12 cellular contexts compared by ENCODE assay signal in genomic region chr1:214329456-214330220, GRCh38. TPM values are rescaled to one million over a fixed set of nuclear protein-coding genes. Genes with fewer than 3 reads are reported as not detected.
A peak's percentile ranks its signal among the peaks of the same experiment; 100 is the strongest.
DNase-seq lines count a peak whose midpoint lies in the region; ATAC-seq, FAIRE-seq and TF ChIP-seq lines count a peak whose summit lies in the region.
"Had no signal": no experiment of that assay in that cellular context is flagged by ENCODE, and none has a peak within 500 bp of the region (broad histone marks: within the 10 kb centered on the region; RNA-seq: fewer than 3 reads in every experiment).

No MANE protein-coding gene starts in this region.

- no peak for TF ChIP-seq RAD21 in K562 (CRISPR knock-in tag; conservative IDR thresholded peaks at IDR 0.05 in 1 of 2, IDR thresholded peaks at IDR 0.05 in 1 of 2)

- H3K4me1 ChIP-seq in GM23338 (ENCODE audit: insufficient read depth): peaks cover 3% of the 10 kb centered on the region; the same call in 1 of the 2 replicates
- H3K4me1 ChIP-seq in K562 (replicated peaks in 1 of 2; ENCODE audit: control insufficient read depth in 2 of 2, insufficient read depth in 2 of 2, low read length in 2 of 2): no peaks in the 10 kb centered on the region; a peak in 3 of 5 replicates
- H3K4me1 ChIP-seq in prostate gland (replicated peaks): peaks cover 11% of the 10 kb centered on the region

- H3K27ac ChIP-seq in GM23338 (ENCODE audit: low read depth) (no peak overlapping the region), K562 (ENCODE audit: extremely low read depth, low read depth, low read length) (no peak overlapping the region), prostate gland (peak overlapping the region; percentile 33 to 52)

- H3K4me3 Mint-ChIP-seq in GM23338: no peak overlapping the region
- H3K4me3 Mint-ChIP-seq: B cell; CD4-positive, alpha-beta T cell; H9 had no signal

- no TSS peak for BruUV-seq in K562 (replicated peaks; lab: Mats Ljungman, UMichigan)

- H3K9me2 ChIP-seq in GM23338 (ENCODE audit: insufficient read depth): no peaks in the 10 kb centered on the region
- H3K9me2 ChIP-seq: SK-N-SH had no signal

- no peak overlapping the region for H3K4me2 ChIP-seq in GM23338
- no peak overlapping the region for H3K4me2 ChIP-seq in K562 (ENCODE audit: insufficient read depth, low read length)
- H3K4me2 ChIP-seq: SK-N-SH had no signal

- FAIRE-seq in K562 (lab: Jason Lieb, UNC): no peak
- no peak for FAIRE-seq in GM12892 (lab: Jason Lieb, UNC)

- no peak overlapping the region for H3K27ac Mint-ChIP-seq in GM23338

- H3K27me3 ChIP-seq in GM23338 (ENCODE audit: insufficient read depth): no peaks in the 10 kb centered on the region
- no peaks in the 10 kb centered on the region for H3K27me3 ChIP-seq in K562 (ENCODE audit: control insufficient read depth in 2 of 2, insufficient read depth in 2 of 2, low read length in 2 of 2)
- no peaks in the 10 kb centered on the region for H3K27me3 ChIP-seq in prostate gland (replicated peaks; ENCODE audit: insufficient read depth)

- no peaks in the 10 kb centered on the region for H3K9me1 ChIP-seq in K562 (ENCODE audit: control insufficient read depth, insufficient read depth, low read length)

- H3K4me3 ChIP-seq in GM23338 (no peak overlapping the region), K562 (no peak overlapping the region), prostate gland (no peak overlapping the region)
- H3K4me3 ChIP-seq: GM12878 had no signal

- no peak overlapping the region for H2AFZ ChIP-seq in GM23338
- H2AFZ ChIP-seq in K562 (ENCODE audit: low read depth, low read length): no peak overlapping the region

- DNase-seq in GM23338 (ENCODE audit: low spot score) (peak; percentile 33), K562 (ENCODE audit: extremely low read depth in 1 of 4, low spot score in 3 of 4) (no peak), islet precursor cell (peak; percentile 47), prostate gland (ENCODE audit: low spot score) (no peak), D341Med (ENCODE audit: low spot score) (no peak), GM12892 (ENCODE audit: insufficient read length) (no peak)
- no peak for DNase-seq in stimulated activated naive CD4-positive, alpha-beta T cell treated with Interleukin-2 at 50 U/mL for 16 hours (lab: John Stamatoyannopoulos, UW)

- peaks cover 15% of the 10 kb centered on the region; the same call in 2 of the 3 replicates for H3K4me1 Mint-ChIP-seq in GM23338

- intact Hi-C loops in K562 (cut with micrococcal nuclease) (loop anchor here (1.0 to 5.0 kb wide), 3 partner anchors 59 to 118 kb away; no protein-coding TSS in a partner anchor), prostate gland (cut with DNase I) (loop anchor here (2.0 to 10.0 kb wide), 3 partner anchors 69 to 1195 kb away; no protein-coding TSS in a partner anchor)

- peaks cover 19% of the 10 kb centered on the region for H3K27me3 Mint-ChIP-seq in GM23338 (ENCODE audit: insufficient read depth, low read depth, poor library complexity)
- H3K27me3 Mint-ChIP-seq: B cell; CD4-positive, alpha-beta T cell had no signal

- H3K36me3 Mint-ChIP-seq in GM23338 (ENCODE audit: low read depth): no peaks in the 10 kb centered on the region

- TF ChIP-seq CTCF in GM23338 (conservative IDR thresholded peaks at IDR 0.05; ENCODE audit: low read depth in 2 of 2) (no peak), K562 (IDR thresholded peaks at IDR 0.05 in 2 of 3, conservative IDR thresholded peaks at IDR 0.05 in 1 of 3; ENCODE audit: insufficient read depth in 2 of 3, low read depth in 1 of 3, low read length in 3 of 3) (no peak), prostate gland (IDR thresholded peaks at IDR 0.05) (no peak)

- POLR2A ChIA-PET in K562 (lab: Yijun Ruan, JAX): interaction anchor here (0.5 to 1.6 kb wide), 3 partner anchors 25 to 625 kb away, joined by 3 to 5 read pairs (median 3); no protein-coding TSS in a partner anchor

- H3F3A ChIP-seq in GM23338 (replicated peaks; ENCODE audit: low read depth): no peaks in the 10 kb centered on the region; the same call in 1 of the 2 replicates

- H3K9me3 ChIP-seq in K562 (replicated peaks; ENCODE audit: control insufficient read depth, insufficient read depth, low read depth, low read length) (no peaks in the 10 kb centered on the region), prostate gland (no peaks in the 10 kb centered on the region)
- H3K9me3 ChIP-seq: SK-N-SH had no signal

- H3K36me3 ChIP-seq in GM23338 (ENCODE audit: insufficient read depth) (no peaks in the 10 kb centered on the region), K562 (ENCODE audit: control insufficient read depth, insufficient read depth, low read length) (peaks cover 52% of the 10 kb centered on the region; the same call in 1 of the 3 replicates), prostate gland (no peaks in the 10 kb centered on the region)

- H3K79me2 ChIP-seq in GM23338 (replicated peaks; ENCODE audit: insufficient read depth) (no peaks in the 10 kb centered on the region), K562 (ENCODE audit: control insufficient read depth, insufficient read depth, low read length) (no peaks in the 10 kb centered on the region)

- in situ Hi-C loops in K562 (cut with MboI): loop anchor here (5.0 kb wide), 2 partner anchors 62 to 117 kb away; no protein-coding TSS in a partner anchor

- TF ChIP-seq POLR2A in K562 (conservative IDR thresholded peaks at IDR 0.05) (no peak), prostate gland (IDR thresholded peaks at IDR 0.05) (no peak), GM12892 (IDR thresholded peaks at IDR 0.05; ENCODE audit: low read depth, low read length) (no peak)

- ATAC-seq in GM23338 (no peak), K562 (no peak)

- no peaks in the 10 kb centered on the region for H3K9me3 Mint-ChIP-seq in GM23338
- H3K9me3 Mint-ChIP-seq: CD4-positive, alpha-beta T cell; H9 had no signal

- 80% methylated on average over 20 of the region's 20 CpGs for WGBS in K562 (ENCODE audit: insufficient coverage, low coverage, missing lambda C conversion rate)
- WGBS in prostate gland: 51% methylated on average over 20 of the region's 20 CpGs

- no peak for TF ChIP-seq EP300 in K562 (IDR thresholded peaks at IDR 0.05; ENCODE audit: low read length)

- no peaks in the 10 kb centered on the region for H4K20me1 ChIP-seq in GM23338 (replicated peaks; ENCODE audit: insufficient read depth)
- H4K20me1 ChIP-seq in K562 (replicated peaks; ENCODE audit: control insufficient read depth, insufficient read depth, low read length): peaks cover 10% of the 10 kb centered on the region; the same call in 1 of the 2 replicates

- H3K9ac ChIP-seq in K562 (ENCODE audit: insufficient read depth in 1 of 2, low read depth in 2 of 2, low read length in 2 of 2): peak overlapping the region in 1 of 2 experiments; percentile 41; a peak in 1 of 4 replicates
- H3K9ac ChIP-seq: SK-N-SH had no signal

- CTCF ChIA-PET in K562 (lab: Yijun Ruan, JAX; ENCODE audit: low intra/inter-chr PET ratio): interaction anchor here (0.5 to 3.2 kb wide), 9 partner anchors 47 to 1085 kb away, joined by 3 to 29 read pairs (median 12); no protein-coding TSS in a partner anchor

TF ChIP-seq in GM23338, 12 proteins besides CTCF, POLR2A, EP300 and RAD21 (continues in another document):
- no peak for TF ChIP-seq CREB1 (CRISPR knock-in tag; IDR thresholded peaks at IDR 0.05; ENCODE audit: low read depth)
- TF ChIP-seq STAT1 (IDR thresholded peaks at IDR 0.05; ENCODE audit: unreplicated experiment): no peak
- TF ChIP-seq NANOG (IDR thresholded peaks at IDR 0.05; ENCODE audit: borderline replicate concordance): no peak
- TF ChIP-seq ZNF114 (CRISPR knock-in tag; IDR thresholded peaks at IDR 0.05): no peak
- TF ChIP-seq EZH2phosphoT487 (IDR thresholded peaks at IDR 0.05; ENCODE audit: unreplicated experiment): no peak
- no peak for TF ChIP-seq JUNB (IDR thresholded peaks at IDR 0.05; ENCODE audit: unreplicated experiment)

TF ChIP-seq in K562, 482 proteins besides CTCF, POLR2A, EP300 and RAD21:
- TF ChIP-seq NBN (IDR thresholded peaks at IDR 0.05; ENCODE audit: low read depth) (no peak), STAG1 (CRISPR knock-in tag; IDR thresholded peaks at IDR 0.05; ENCODE audit: borderline replicate concordance) (0 out of 2 replicates have a peak, but pooled peaks have one; percentile 17)

RNA-seq across cellular contexts. Expression of gene SMYD2, which starts 48.7 kb away (rescaled TPM):
- 2.3 and 3.6 TPM in 2 replicates for total RNA-seq in GM23338 (2014; rRNA removed; shearing (Covaris generic))
- polyA plus RNA-seq in GM23338 (2016; fragmentation: Nextera tagmentation; extraction: Ambion mirVana) (5.8 and 5.9 TPM in 2 replicates), K562 (2011; rRNA removed) (59.7 and 81.3 TPM in 2 replicates), K562 (2014; fragmentation: Illumina TruSeq; extraction: Trizol) (49.3 and 52.3 TPM in 2 replicates), K562 (2014; fragmentation: Nextera tagmentation; extraction: Ambion mirVana) (10 to 100 TPM; 13.8 to 16.6 TPM), K562 (2014; rRNA removed) (38.2 and 39.9 TPM in 2 replicates)
- total RNA-seq in K562 (2011; cell fraction: chromatin; rRNA removed; ENCODE audit: low replicate concordance): 31.0 and 35.4 TPM in 2 replicates
- total RNA-seq in K562 (2011; cell fraction: nucleolus; rRNA removed): 16.8 and 19.5 TPM in 2 replicates
- total RNA-seq in K562 (2011; cell fraction: nucleoplasm; rRNA removed): 26.3 and 36.2 TPM in 2 replicates
- total RNA-seq in K562 (2014; rRNA removed) (39.9 and 42.7 TPM in 2 replicates), K562 (2014; rRNA removed; fragmentation: Illumina TruSeq; extraction: Trizol) (48.2 and 50.5 TPM in 2 replicates), K562 (2015; rRNA removed; fragmentation: Illumina TruSeq; extraction: Trizol) (50.2 and 51.6 TPM in 2 replicates), K562 (2021) (33.6 and 36.5 TPM in 2 replicates), prostate gland (10 to 100 TPM; 18.6 to 50.4 TPM)
- 24.1 and 32.1 TPM in 2 replicates for polyA plus RNA-seq in K562 (2011; cell fraction: cytosol; rRNA removed)
- polyA plus RNA-seq in K562 (2011; cell fraction: nucleus; rRNA removed): 74.1 and 86.5 TPM in 2 replicates
- polyA plus RNA-seq in K562 (2012): 38.9 and 44.6 TPM in 2 replicates
- 39.9 and 41.4 TPM in 2 replicates for polyA minus RNA-seq in K562 (2011; rRNA and poly(A)+ RNA removed)
- polyA minus RNA-seq in K562 (2011; cell fraction: cytosol; rRNA and poly(A)+ RNA removed): 15.2 and 16.8 TPM in 2 replicates
- polyA minus RNA-seq in K562 (2011; cell fraction: nucleus; rRNA and poly(A)+ RNA removed): 17.0 and 23.4 TPM in 2 replicates
- 21.9 TPM for polyA plus RNA-seq in GM12892 (2012; ENCODE audit: missing spikeins)

Comparison
In these comparisons a context has a peak if more than half of its experiments do, and no peak if none do; other contexts are left out.
1. DNase-seq: peak in GM23338 (single experiment) and islet precursor cell (single experiment); none in K562 (0 of 4), prostate gland (single experiment), stimulated activated naive CD4-positive, alpha-beta T cell treated with Interleukin-2 at 50 U/mL for 16 hours (single experiment), D341Med (single experiment) and GM12892 (single experiment).
2. H3K27ac ChIP-seq: peak in prostate gland (2 of 2); none in GM23338 (single experiment) and K562 (single experiment).